ENCODE assay signal across 11 cellular contexts in the genomic region with DNA sequence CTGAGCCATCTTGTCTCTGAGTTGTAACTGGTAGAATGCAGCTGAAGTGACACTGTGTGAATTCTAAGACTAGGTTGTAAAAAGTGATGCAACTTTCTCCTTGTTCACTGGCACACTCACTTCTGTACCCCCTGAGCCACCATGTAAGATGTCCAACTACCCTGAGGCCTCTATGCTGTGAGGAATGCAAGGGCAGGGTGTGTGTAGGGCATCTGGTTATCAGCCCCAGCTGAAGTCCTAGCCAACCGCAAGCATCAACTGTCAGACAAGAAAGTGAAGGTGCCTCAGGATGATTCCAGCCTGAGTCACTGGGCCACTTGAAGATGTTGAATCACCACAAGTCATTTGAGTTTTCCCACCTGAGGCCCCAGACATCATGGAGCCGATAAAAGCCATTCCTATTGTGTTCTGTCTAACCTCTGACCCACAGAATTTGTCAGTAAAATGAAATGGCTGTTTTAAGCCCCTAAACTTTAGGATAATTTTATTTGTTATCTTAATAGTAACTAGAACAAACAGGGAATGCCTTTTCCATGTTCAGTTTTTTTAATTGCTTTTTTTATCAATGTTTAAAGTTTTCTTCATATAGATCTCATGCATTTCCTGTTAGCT. TPM values are rescaled to one million over a fixed set of nuclear protein-coding genes. Genes with fewer than 3 reads are reported as not detected.
DNase-seq lines count a peak whose midpoint lies in the region; ATAC-seq and TF ChIP-seq lines count a peak whose summit lies in the region.
"Had no signal": no experiment of that assay in that cellular context is flagged by ENCODE, and none has a peak within 500 bp of the region (broad histone marks: within the 10 kb centered on the region; RNA-seq: fewer than 3 reads in every experiment).

No MANE protein-coding gene starts in this region.

- H3K4me1 ChIP-seq in osteoblast (ENCODE audit: insufficient read depth, low read length): peaks cover 23% of the 10 kb centered on the region
- H3K4me1 ChIP-seq: parathyroid adenoma had no signal

- peak; percentile 85 for DNase-seq in EH (ENCODE audit: low read depth)
- DNase-seq in LHCN-M2 (ENCODE audit: low read depth): peak; percentile 94
- DNase-seq in astrocyte of the cerebellum (ENCODE audit: low read depth): peak; percentile 43
- DNase-seq in osteoblast (ENCODE audit: insufficient read length, low spot score, missing footprints): peak; percentile 35
- DNase-seq in CD4-positive, alpha-beta T cell: no peak
- DNase-seq in NAMALWA (ENCODE audit: low spot score): no peak
- DNase-seq: NCI-H446 treated with DMSO at 0.1 percent for 48 hours had no signal

- no peaks in the 10 kb centered on the region for H3K36me3 Mint-ChIP-seq in CD4-positive, alpha-beta T cell (ENCODE audit: low read depth)

- POLR2A ChIA-PET in CD4-positive, alpha-beta T cell (lab: Charles Lee): no interaction called here

- in situ Hi-C loops in astrocyte of the cerebellum (cut with HindIII; ENCODE audit: low sequenced_read_pairs): no loop called here

- no peaks in the 10 kb centered on the region for H3K36me3 ChIP-seq in osteoblast (ENCODE audit: insufficient read depth, low read length)

- H3K79me2 ChIP-seq in osteoblast (ENCODE audit: insufficient read depth, low read length): no peaks in the 10 kb centered on the region
- H3K79me2 ChIP-seq: parathyroid adenoma had no signal

- CTCF ChIA-PET in CD4-positive, alpha-beta T cell (lab: Charles Lee): no interaction called here

- no peak overlapping the region for H3K27ac Mint-ChIP-seq in CD4-positive, alpha-beta T cell

- H3K27ac ChIP-seq in osteoblast (ENCODE audit: low read depth, low read length): no peak overlapping the region
- H3K27ac ChIP-seq in CD4-positive, alpha-beta T cell (ENCODE audit: low read depth, low read length): no peak overlapping the region
- H3K27ac ChIP-seq: parathyroid adenoma had no signal

- no peaks in the 10 kb centered on the region for H3K27me3 Mint-ChIP-seq in CD4-positive, alpha-beta T cell
- H3K27me3 Mint-ChIP-seq: central memory CD8-positive, alpha-beta T cell had no signal

- intact Hi-C loops in CD4-positive, alpha-beta T cell (cut with DNase I, micrococcal nuclease): no loop called here

- H3K4me3 ChIP-seq in astrocyte of the cerebellum (ENCODE audit: low read depth, low read length) (no peak overlapping the region), osteoblast (ENCODE audit: insufficient read depth, low read length) (no peak overlapping the region)

- no peak overlapping the region for H3K4me3 Mint-ChIP-seq in CD4-positive, alpha-beta T cell
- H3K4me3 Mint-ChIP-seq: central memory CD8-positive, alpha-beta T cell had no signal

- H3K4me2 ChIP-seq in osteoblast (ENCODE audit: insufficient read depth, low read length): no peak overlapping the region

- peaks cover 11% of the 10 kb centered on the region for H3K4me1 Mint-ChIP-seq in CD4-positive, alpha-beta T cell (ENCODE audit: low read depth)

- H4K20me1 ChIP-seq in osteoblast (ENCODE audit: insufficient read depth, low read length): no peaks in the 10 kb centered on the region

- no peaks in the 10 kb centered on the region for H3K27me3 ChIP-seq in osteoblast (ENCODE audit: insufficient read depth, low read length)
- no peaks in the 10 kb centered on the region for H3K27me3 ChIP-seq in CD4-positive, alpha-beta T cell (ENCODE audit: control insufficient read depth, insufficient read depth, low read length)

- no peak overlapping the region for H2AFZ ChIP-seq in osteoblast (ENCODE audit: low read length)
- H2AFZ ChIP-seq: parathyroid adenoma had no signal

- no peaks in the 10 kb centered on the region for H3K9me3 ChIP-seq in osteoblast (ENCODE audit: low read depth, low read length)
- no peaks in the 10 kb centered on the region for H3K9me3 ChIP-seq in CD4-positive, alpha-beta T cell (ENCODE audit: control insufficient read depth, low read length)

- TF ChIP-seq CTCF in astrocyte of the cerebellum (IDR thresholded peaks at IDR 0.05; ENCODE audit: low read depth, low read length, missing control alignments): no peak
- TF ChIP-seq CTCF in osteoblast (IDR thresholded peaks at IDR 0.05; ENCODE audit: extremely low read depth, low read depth, low read length): no peak
- no peak for TF ChIP-seq CTCF in CD4-positive, alpha-beta T cell (IDR thresholded peaks at IDR 0.05)

- no peak for ATAC-seq in CD4-positive, alpha-beta T cell (ENCODE audit: poor library complexity)
- ATAC-seq in HG03571 (IDR thresholded peaks at IDR 0.05; ENCODE audit: unreplicated experiment) (no peak), GM18517 (IDR thresholded peaks at IDR 0.05; ENCODE audit: unreplicated experiment) (no peak)

- H3K9me3 Mint-ChIP-seq in CD4-positive, alpha-beta T cell: no peaks in the 10 kb centered on the region
- H3K9me3 Mint-ChIP-seq: central memory CD8-positive, alpha-beta T cell had no signal

RNA-seq across cellular contexts. Expression of gene RHOBTB3, which starts 18.7 kb away (rescaled TPM):
- 285 and 300 TPM in 2 replicates for total RNA-seq in LHCN-M2 (2014; rRNA removed)
- 43.4 TPM for polyA plus RNA-seq in LHCN-M2 (2012)
- total RNA-seq in osteoblast: 314 and 349 TPM in 2 replicates
- 1 to 10 TPM; 3.8 to 4.3 TPM for total RNA-seq in CD4-positive, alpha-beta T cell

RNA-seq across cellular contexts. Expression of gene SPATA9, which starts 29.7 kb away (rescaled TPM):
- total RNA-seq in LHCN-M2 (2014; rRNA removed): 1.4 and 1.7 TPM in 2 replicates
- 1.4 TPM for polyA plus RNA-seq in LHCN-M2 (2012)
- total RNA-seq in osteoblast: 0.36 and 1.2 TPM in 2 replicates
- not detected for total RNA-seq in CD4-positive, alpha-beta T cell

Comparison
In these comparisons a context has a peak if more than half of its experiments do, and no peak if none do; other contexts are left out.
1. DNase-seq: peak in EH (single experiment), LHCN-M2 (single experiment), astrocyte of the cerebellum (single experiment) and osteoblast (single experiment); none in CD4-positive, alpha-beta T cell (0 of 10) and NAMALWA (single experiment).
2. RNA of gene RHOBTB3, which starts 18.7 kb away (total RNA-seq): 314 to 349 TPM in osteoblast and 285 to 300 TPM in LHCN-M2; 3.8 to 4.3 TPM in CD4-positive, alpha-beta T cell; every median in the first group is over 10 times any median in the second.